4 cellular contexts compared by ENCODE assay signal in genomic region chr14:37189733-37190132, GRCh38. TPM values are rescaled to one million over a fixed set of nuclear protein-coding genes. Genes with fewer than 3 reads are reported as not detected.
"Had no signal": no experiment of that assay in that cellular context is flagged by ENCODE, and none has a peak within 500 bp of the region (broad histone marks: within the 10 kb centered on the region; RNA-seq: fewer than 3 reads in every experiment).

No MANE protein-coding gene starts in this region.

RNA-seq across cellular contexts. Expression of gene MIPOL1, which starts 8.0 kb away (rescaled TPM):
- total RNA-seq: naive thymus-derived CD8-positive, alpha-beta T cell; natural killer cell; natural killer cell treated with Interleukin-12 subunit alpha and Interleukin-12 subunit beta and Interleukin-15 and Interleukin-18, amount 100 ng/mL, for 72 hours had no signal
- polyA plus RNA-seq: naive thymus-derived CD8-positive, alpha-beta T cell had no signal

RNA-seq across cellular contexts. Expression of gene SLC25A21, which starts 17.3 kb away (rescaled TPM):
- total RNA-seq: naive thymus-derived CD8-positive, alpha-beta T cell; natural killer cell; natural killer cell treated with Interleukin-12 subunit alpha and Interleukin-12 subunit beta and Interleukin-15 and Interleukin-18, amount 100 ng/mL, for 72 hours; smooth muscle cell had no signal
- polyA plus RNA-seq: naive thymus-derived CD8-positive, alpha-beta T cell had no signal
